8 cellular contexts compared by ENCODE assay signal in genomic region chr3:53162672-53163458, GRCh38. TPM values are rescaled to one million over a fixed set of nuclear protein-coding genes. Genes with fewer than 3 reads are reported as not detected.
DNase-seq lines count a peak whose midpoint lies in the region; ATAC-seq and TF ChIP-seq lines count a peak whose summit lies in the region.

No MANE protein-coding gene starts in this region.

- no peak for TF ChIP-seq POLR2A in sigmoid colon (IDR thresholded peaks at IDR 0.05)

- peaks cover 29% of the 10 kb centered on the region for H3K4me1 Mint-ChIP-seq in CD4-positive, alpha-beta T cell (ENCODE audit: low read depth)
- peaks cover 50% of the 10 kb centered on the region for H3K4me1 Mint-ChIP-seq in HFFc6 (ENCODE audit: low read depth)
- peaks cover 36% of the 10 kb centered on the region for H3K4me1 Mint-ChIP-seq in endothelial cell (ENCODE audit: unreplicated experiment)

- ATAC-seq in CD4-positive, alpha-beta T cell (ENCODE audit: poor library complexity) = peak; percentile 30
- ATAC-seq in HG03571 (IDR thresholded peaks at IDR 0.05; ENCODE audit: unreplicated experiment) = no peak

- H3K9me3 Mint-ChIP-seq in CD4-positive, alpha-beta T cell = no peaks in the 10 kb centered on the region
- H3K9me3 Mint-ChIP-seq in HFFc6 (no peaks in the 10 kb centered on the region), endothelial cell (ENCODE audit: unreplicated experiment) (no peaks in the 10 kb centered on the region)

- peak overlapping the region; percentile 87 for H3K4me3 Mint-ChIP-seq in CD4-positive, alpha-beta T cell
- H3K4me3 Mint-ChIP-seq in HFFc6 (peak overlapping the region; percentile 80), endothelial cell (ENCODE audit: unreplicated experiment) (peak overlapping the region; percentile 86)

- H3K27me3 Mint-ChIP-seq in CD4-positive, alpha-beta T cell = no peaks in the 10 kb centered on the region
- peaks cover 9% of the 10 kb centered on the region for H3K27me3 Mint-ChIP-seq in HFFc6 (ENCODE audit: insufficient read depth)
- H3K27me3 Mint-ChIP-seq in endothelial cell (ENCODE audit: unreplicated experiment) = peaks cover 20% of the 10 kb centered on the region

- no peaks in the 10 kb centered on the region for H3K36me3 Mint-ChIP-seq in CD4-positive, alpha-beta T cell (ENCODE audit: low read depth)
- no peaks in the 10 kb centered on the region for H3K36me3 Mint-ChIP-seq in HFFc6 (ENCODE audit: low read depth)
- H3K36me3 Mint-ChIP-seq in endothelial cell (ENCODE audit: low read depth, unreplicated experiment) = peaks cover 7% of the 10 kb centered on the region

- no peak for TF ChIP-seq EP300 in sigmoid colon (IDR thresholded peaks at IDR 0.05)

- H3K9me3 ChIP-seq in CD4-positive, alpha-beta T cell (ENCODE audit: control insufficient read depth, low read length) = no peaks in the 10 kb centered on the region
- no peaks in the 10 kb centered on the region for H3K9me3 ChIP-seq in sigmoid colon

- no peaks in the 10 kb centered on the region for H3K27me3 ChIP-seq in CD4-positive, alpha-beta T cell (ENCODE audit: control insufficient read depth, insufficient read depth, low read length)
- no peaks in the 10 kb centered on the region for H3K27me3 ChIP-seq in sigmoid colon

- H3K4me3 ChIP-seq in sigmoid colon = peak overlapping the region in 3 of 4 donors; percentile 57 to 97 (median 65)

- intact Hi-C loops in CD4-positive, alpha-beta T cell (cut with DNase I, micrococcal nuclease) = loop anchor here (2.0 to 10.0 kb wide), 3 partner anchors 34 to 182 kb away; partner anchors contain the start of gene DCP1A (in 1 of the 2)
- intact Hi-C loops in sigmoid colon (cut with DNase I) = no loop called here

- WGBS in sigmoid colon, 2 donors = 15 to 43% methylated on average over 12 of the region's 12 CpGs

- peak; percentile 8 to 42 (median 28) for DNase-seq in CD4-positive, alpha-beta T cell
- DNase-seq in HFFc6 (no peak), endothelial cell (ENCODE audit: low spot score) (no peak), sigmoid colon (no peak), NCI-H187 (lab: John Stamatoyannopoulos, UW) (no peak), NCI-H2227 treated with DMSO at 0.1 percent for 48 hours (lab: John Stamatoyannopoulos, UW) (no peak)
- peak; percentile 32 for DNase-seq in activated CD4-positive, alpha-beta T cell treated with anti-CD3 and anti-CD28 coated beads, Interleukin-2, amount 50 U/mL, for 1 hour

- peak overlapping the region; percentile 79 for H3K27ac Mint-ChIP-seq in CD4-positive, alpha-beta T cell
- H3K27ac Mint-ChIP-seq in HFFc6 (peak overlapping the region; percentile 58), endothelial cell (ENCODE audit: unreplicated experiment) (peak overlapping the region; percentile 9)

- POLR2A ChIA-PET in CD4-positive, alpha-beta T cell (lab: Charles Lee) = interaction anchor here (1.0 kb wide), 1 partner anchor 48 kb away, joined by 3 read pairs; no protein-coding TSS in a partner anchor

- H3K36me3 ChIP-seq in sigmoid colon = no peaks in the 10 kb centered on the region

- H3K4me1 ChIP-seq in sigmoid colon = peaks cover 0 to 39% (median 22%) of the 10 kb centered on the region in 4 donors

- CTCF ChIA-PET in CD4-positive, alpha-beta T cell (lab: Charles Lee) = no interaction called here

- no peak overlapping the region for H3K27ac ChIP-seq in CD4-positive, alpha-beta T cell (ENCODE audit: low read depth, low read length)
- peak overlapping the region; percentile 69 to 86 (median 80) for H3K27ac ChIP-seq in sigmoid colon

- no peak for TF ChIP-seq CTCF in CD4-positive, alpha-beta T cell (IDR thresholded peaks at IDR 0.05)
- no peak for TF ChIP-seq CTCF in HFFc6 (IDR thresholded peaks at IDR 0.05)
- TF ChIP-seq CTCF in endothelial cell (IDR thresholded peaks at IDR 0.05; ENCODE audit: unreplicated experiment) = no peak
- no peak for TF ChIP-seq CTCF in sigmoid colon (IDR thresholded peaks at IDR 0.05)

RNA-seq across cellular contexts. Expression of gene PRKCD, which starts 1.9 kb away (rescaled TPM):
- total RNA-seq in CD4-positive, alpha-beta T cell = 10 to 100 TPM; 18.1 to 20.1 TPM
- 10 to 100 TPM; 15.5 to 21.9 (median 20.0) TPM for total RNA-seq in HFFc6 (2021; fragmentation: NEBNext Ultra II Directional; extraction: Animal tissue kit (Norgen Biotek cat#: 25700))
- total RNA-seq in endothelial cell (ENCODE audit: unreplicated experiment) (9.9 TPM), sigmoid colon (10 to 100 TPM in 2 of 4 donors, 1 to 10 TPM in 2; 3.5 to 12.1 (median 10.5) TPM)
- 100 to 1,000 TPM in 1 of 3 donors, 10 to 100 TPM in 2; 46.3 to 169 (median 94.9) TPM for polyA plus RNA-seq in sigmoid colon

RNA-seq across cellular contexts. Expression of gene RFT1, which starts 32.6 kb away (rescaled TPM):
- 10 to 100 TPM in 1 of 2 experiments, 1 to 10 TPM in 1; 8.5 to 10.2 TPM for total RNA-seq in CD4-positive, alpha-beta T cell
- 10 to 100 TPM; 32.9 to 39.6 (median 34.7) TPM for total RNA-seq in HFFc6 (2021; fragmentation: NEBNext Ultra II Directional; extraction: Animal tissue kit (Norgen Biotek cat#: 25700))
- total RNA-seq in endothelial cell (ENCODE audit: unreplicated experiment) (21.1 TPM), sigmoid colon (1 to 10 TPM; 4.3 to 8.1 (median 6.9) TPM)
- 10 to 100 TPM in 1 of 3 donors, 1 to 10 TPM in 2; 3.0 to 13.2 (median 3.0) TPM for polyA plus RNA-seq in sigmoid colon

Comparison
In these comparisons a context has a peak if more than half of its experiments do, and no peak if none do; other contexts are left out.
1. DNase-seq: peak in CD4-positive, alpha-beta T cell (10 of 10) and activated CD4-positive, alpha-beta T cell treated with anti-CD3 and anti-CD28 coated beads, Interleukin-2, amount 50 U/mL, for 1 hour (single experiment); none in HFFc6 (single experiment), endothelial cell (single experiment), sigmoid colon (single experiment), NCI-H187 (0 of 2) and NCI-H2227 treated with DMSO at 0.1 percent for 48 hours (single experiment).
2. H3K27ac Mint-ChIP-seq: peak in every context shown above with its lines; median percentile 79 in CD4-positive, alpha-beta T cell; 58 in HFFc6; 9 in endothelial cell.
3. Peak in every context shown above with its lines, with median percentiles within 50 percentile points of each other: H3K4me3 Mint-ChIP-seq.